10 cellular contexts compared by ENCODE assay signal in genomic region chr4:69832326-69833030, GRCh38.
A peak's percentile ranks its signal among the peaks of the same experiment; 100 is the strongest.
DNase-seq lines count a peak whose midpoint lies in the region; ATAC-seq lines count a peak whose summit lies in the region.
"Had no signal": no experiment of that assay in that cellular context is flagged by ENCODE, and none has a peak within 500 bp of the region (broad histone marks: within the 10 kb centered on the region; RNA-seq: fewer than 3 reads in every experiment).

No MANE protein-coding gene starts in this region.

- H3K27ac ChIP-seq in duodenal mucosa (ENCODE audit: low read depth, low read length): peak overlapping the region; percentile 51
- no peak overlapping the region for H3K27ac ChIP-seq in substantia nigra (ENCODE audit: low read depth, low read length, poor library complexity, severe bottlenecking)
- H3K27ac ChIP-seq: thoracic aorta had no signal

- H3K9me3 ChIP-seq in duodenal mucosa (ENCODE audit: control insufficient read depth in 1 of 2, low read length in 2 of 2): no peaks in the 10 kb centered on the region
- H3K9me3 ChIP-seq: thoracic aorta had no signal

- H3K4me1 ChIP-seq in duodenal mucosa (ENCODE audit: control insufficient read depth in 1 of 2, insufficient read depth in 2 of 2, low read length in 2 of 2): peaks cover 31 to 39% of the 10 kb centered on the region in 2 donors

- H3K36me3 Mint-ChIP-seq in stimulated activated naive B cell treated with anti-CD40 and anti-IgM and Interleukin-4, amounts not matched to agents 10 μg/mL and 1 μg/mL and 100 μg/mL, for 72 hours: no peaks in the 10 kb centered on the region

- peaks cover 4 to 6% of the 10 kb centered on the region in 2 donors for H3K9me3 Mint-ChIP-seq in stimulated activated naive B cell treated with anti-CD40 and anti-IgM and Interleukin-4, amounts not matched to agents 10 μg/mL and 1 μg/mL and 100 μg/mL, for 72 hours

- no peak for DNase-seq in stimulated activated naive B cell treated with anti-CD40 and anti-IgM and Interleukin-4, amounts not matched to agents 10 μg/mL and 1 μg/mL and 100 μg/mL, for 72 hours
- DNase-seq in activated effector memory CD4-positive, alpha-beta T cell treated with Interleukin-2 at 50 U/mL for 16 hours: no peak
- DNase-seq in substantia nigra (lab: John Stamatoyannopoulos, UW) (no peak), DMS153 (lab: John Stamatoyannopoulos, UW) (no peak)

- H3K27me3 ChIP-seq in duodenal mucosa (ENCODE audit: control insufficient read depth in 1 of 2, insufficient read depth in 2 of 2, low read length in 2 of 2): no peaks in the 10 kb centered on the region

- H3K27me3 Mint-ChIP-seq in stimulated activated naive B cell treated with anti-CD40 and anti-IgM and Interleukin-4, amounts not matched to agents 10 μg/mL and 1 μg/mL and 100 μg/mL, for 72 hours: no peaks in the 10 kb centered on the region

- ATAC-seq in GM19452 (IDR thresholded peaks at IDR 0.05; ENCODE audit: unreplicated experiment): peak; percentile 41
- peak; percentile 50 for ATAC-seq in HG03439 (IDR thresholded peaks at IDR 0.05; ENCODE audit: unreplicated experiment)
- ATAC-seq in stimulated activated naive B cell treated with anti-CD40 and anti-IgM and Interleukin-4, amounts not matched to agents 10 μg/mL and 1 μg/mL and 100 μg/mL, for 72 hours (replicated peaks): peak; percentile 59 to 67
- ATAC-seq in GM18868 (IDR thresholded peaks at IDR 0.05; ENCODE audit: unreplicated experiment): no peak
- ATAC-seq: SK-N-SH treated with all-trans-retinoic acid at 6 μM for 48 hours had no signal

- peak overlapping the region in 1 of 2 donors; percentile 84 for H3K4me3 Mint-ChIP-seq in stimulated activated naive B cell treated with anti-CD40 and anti-IgM and Interleukin-4, amounts not matched to agents 10 μg/mL and 1 μg/mL and 100 μg/mL, for 72 hours

- peaks cover 10 to 25% of the 10 kb centered on the region in 2 donors for H3K4me1 Mint-ChIP-seq in stimulated activated naive B cell treated with anti-CD40 and anti-IgM and Interleukin-4, amounts not matched to agents 10 μg/mL and 1 μg/mL and 100 μg/mL, for 72 hours

- H3K27ac Mint-ChIP-seq in stimulated activated naive B cell treated with anti-CD40 and anti-IgM and Interleukin-4, amounts not matched to agents 10 μg/mL and 1 μg/mL and 100 μg/mL, for 72 hours: no peak overlapping the region

- H3K9ac ChIP-seq in duodenal mucosa (ENCODE audit: low read depth in 1 of 2, low read length in 2 of 2): peak overlapping the region; percentile 27 to 60

- H3K4me3 ChIP-seq in duodenal mucosa (ENCODE audit: low read depth in 1 of 2, low read length in 2 of 2): peak overlapping the region; percentile 61 to 64
- H3K4me3 ChIP-seq: thoracic aorta had no signal

- H3K36me3 ChIP-seq in duodenal mucosa (ENCODE audit: control insufficient read depth in 1 of 2, insufficient read depth in 2 of 2, low read length in 2 of 2): no peaks in the 10 kb centered on the region
- H3K36me3 ChIP-seq: thoracic aorta had no signal
